ENCODE assay signal across 27 cellular contexts in genomic region chr5:43785198-43785597, GRCh38.
"Had no signal": no experiment of that assay in that cellular context is flagged by ENCODE, and none has a peak within 500 bp of the region (broad histone marks: within the 10 kb centered on the region; RNA-seq: fewer than 3 reads in every experiment).

No MANE protein-coding gene starts in this region.

- H3K79me2 ChIP-seq: hepatocyte, parathyroid adenoma had no signal

- ATAC-seq: activated CD4-positive, CD25-positive, alpha-beta regulatory T cell treated with anti-CD3 and anti-CD28 coated beads, Interleukin-2, amount 50 U/mL, for 24 hours; stimulated activated naive CD8-positive, alpha-beta T cell treated with anti-CD3 and anti-CD28 coated beads, Interleukin-15, Interleukin-2, amounts not matched to agents 100 U/mL and 50 U/mL, for 24 hours; T-helper 17 cell had no signal

- H3K36me3 ChIP-seq: esophagus squamous epithelium, spleen, transverse colon, WERI-Rb-1 had no signal

- H2AFZ ChIP-seq: hepatocyte, parathyroid adenoma had no signal

- H3K27ac ChIP-seq: epithelial cell of prostate, esophagus squamous epithelium, hepatocyte, parathyroid adenoma, psoas muscle, spleen, testis, transverse colon, WERI-Rb-1 had no signal

- H3K4me3 ChIP-seq: esophagus squamous epithelium, hepatocyte, lung, psoas muscle, spleen, testis, transverse colon had no signal

- H3K9me3 ChIP-seq: esophagus squamous epithelium, psoas muscle, testis, transverse colon had no signal

- H3K4me1 ChIP-seq: esophagus squamous epithelium, parathyroid adenoma, psoas muscle, spleen, testis, transverse colon had no signal

- H3K27me3 ChIP-seq: esophagus squamous epithelium, hepatocyte, spleen, testis, transverse colon had no signal

- H3K4me2 ChIP-seq: hepatocyte had no signal

- DNase-seq: activated CD4-positive, alpha-beta T cell treated with anti-CD3 and anti-CD28 coated beads for 48 hours; activated CD4-positive, alpha-beta T cell treated with anti-CD3 and anti-CD28 coated beads, Interleukin-2, amount 50 U/mL, for 48 hours; activated CD8-positive, alpha-beta memory T cell treated with anti-CD3 and anti-CD28 coated beads for 24 hours; activated effector memory CD4-positive, alpha-beta T cell treated with Interleukin-2 at 50 U/mL for 16 hours; activated naive CD4-positive, alpha-beta T cell treated with Interleukin-2 at 50 U/mL for 16 hours; anterior cingulate cortex; dermis blood vessel endothelial cell; effector CD4-positive, alpha-beta T cell; esophagus squamous epithelium; islet precursor cell; mesendoderm; naive B cell; nucleus accumbens; psoas muscle; spleen; stimulated activated CD4-positive, alpha-beta T cell treated with anti-CD3 and anti-CD28 coated beads, Interleukin-2, amount 100 ng/mL, for 48 hours; stimulated activated naive CD8-positive, alpha-beta T cell treated with anti-CD3 and anti-CD28 coated beads, Interleukin-15, Interleukin-2, amounts not matched to agents 100 U/mL and 50 U/mL, for 24 hours; T-helper 17 cell; T1000; testis; transverse colon; WERI-Rb-1 had no signal
